8 cellular contexts compared by ENCODE assay signal in the genomic region with DNA sequence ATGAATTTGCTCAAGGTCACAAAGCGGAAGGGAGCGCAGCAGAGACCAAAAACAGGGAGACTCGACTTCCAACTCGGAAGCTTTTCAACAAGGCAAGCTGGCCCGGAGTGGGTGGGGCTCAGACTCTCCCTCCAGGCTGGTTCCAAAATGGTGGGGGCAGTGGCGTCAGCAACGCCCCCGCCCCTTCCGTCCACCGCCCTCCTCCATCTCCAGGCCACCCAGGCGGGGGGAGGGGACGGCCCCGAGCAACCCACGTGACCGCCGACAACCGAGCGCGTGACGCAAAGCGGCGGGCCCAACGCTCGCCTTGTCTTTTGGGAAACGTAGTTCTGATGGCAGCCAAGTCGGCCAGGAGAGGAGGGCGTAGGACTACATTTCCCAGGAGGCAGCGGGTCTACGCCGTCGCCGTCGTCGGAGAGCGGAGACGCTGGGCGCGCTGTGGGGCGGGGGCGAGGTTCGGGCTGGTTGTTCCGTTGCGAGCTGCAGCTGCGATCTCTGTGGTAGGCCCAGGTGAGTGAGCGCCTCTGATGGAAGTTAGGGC. TPM values are rescaled to one million over a fixed set of nuclear protein-coding genes. Genes with fewer than 3 reads are reported as not detected.
DNase-seq lines count a peak whose midpoint lies in the region; ATAC-seq and TF ChIP-seq lines count a peak whose summit lies in the region.

A gene with protein sequence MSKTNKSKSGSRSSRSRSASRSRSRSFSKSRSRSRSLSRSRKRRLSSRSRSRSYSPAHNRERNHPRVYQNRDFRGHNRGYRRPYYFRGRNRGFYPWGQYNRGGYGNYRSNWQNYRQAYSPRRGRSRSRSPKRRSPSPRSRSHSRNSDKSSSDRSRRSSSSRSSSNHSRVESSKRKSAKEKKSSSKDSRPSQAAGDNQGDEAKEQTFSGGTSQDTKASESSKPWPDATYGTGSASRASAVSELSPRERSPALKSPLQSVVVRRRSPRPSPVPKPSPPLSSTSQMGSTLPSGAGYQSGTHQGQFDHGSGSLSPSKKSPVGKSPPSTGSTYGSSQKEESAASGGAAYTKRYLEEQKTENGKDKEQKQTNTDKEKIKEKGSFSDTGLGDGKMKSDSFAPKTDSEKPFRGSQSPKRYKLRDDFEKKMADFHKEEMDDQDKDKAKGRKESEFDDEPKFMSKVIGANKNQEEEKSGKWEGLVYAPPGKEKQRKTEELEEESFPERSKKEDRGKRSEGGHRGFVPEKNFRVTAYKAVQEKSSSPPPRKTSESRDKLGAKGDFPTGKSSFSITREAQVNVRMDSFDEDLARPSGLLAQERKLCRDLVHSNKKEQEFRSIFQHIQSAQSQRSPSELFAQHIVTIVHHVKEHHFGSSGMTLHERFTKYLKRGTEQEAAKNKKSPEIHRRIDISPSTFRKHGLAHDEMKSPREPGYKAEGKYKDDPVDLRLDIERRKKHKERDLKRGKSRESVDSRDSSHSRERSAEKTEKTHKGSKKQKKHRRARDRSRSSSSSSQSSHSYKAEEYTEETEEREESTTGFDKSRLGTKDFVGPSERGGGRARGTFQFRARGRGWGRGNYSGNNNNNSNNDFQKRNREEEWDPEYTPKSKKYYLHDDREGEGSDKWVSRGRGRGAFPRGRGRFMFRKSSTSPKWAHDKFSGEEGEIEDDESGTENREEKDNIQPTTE (plus strand): TSS at position 448 of the 541 bp plus-strand sequence. CDS start 58,121 bp downstream, outside the sequence.

- intact Hi-C loops in activated CD4-positive, alpha-beta T cell treated with anti-CD3 and anti-CD28 coated beads for 36 hours (cut with DNase I, micrococcal nuclease), result loop anchor here (1.0 to 10.0 kb wide), 20 partner anchors 36 to 1466 kb away; a partner anchor contains a TSS

- H3K27me3 Mint-ChIP-seq in activated CD4-positive, alpha-beta T cell treated with anti-CD3 and anti-CD28 coated beads for 36 hours, result no peaks in the 10 kb centered on the region

- peak; percentile 100 for DNase-seq in Ammon's horn (ENCODE audit: low spot score)
- DNase-seq in GM19238 (ENCODE audit: insufficient read length, low spot score), result peak; percentile 90
- DNase-seq in NCI-H524 (lab: John Stamatoyannopoulos, UW), result peak; percentile 97 to 98
- DNase-seq in activated CD4-positive, alpha-beta T cell treated with anti-CD3 and anti-CD28 coated beads for 36 hours, result peak; percentile 100
- peak; percentile 100 for DNase-seq in choroid plexus epithelial cell (ENCODE audit: low read depth)
- peak; percentile 88 for DNase-seq in kidney epithelial cell (ENCODE audit: low read depth)
- peak; percentile 99 for DNase-seq in stimulated activated CD4-positive, alpha-beta T cell treated with anti-CD3 and anti-CD28 coated beads, Interleukin-15, amount 100 ng/mL, for 48 hours (ENCODE audit: low read depth in 2 of 2)

- H3K9me3 Mint-ChIP-seq in activated CD4-positive, alpha-beta T cell treated with anti-CD3 and anti-CD28 coated beads for 36 hours (ENCODE audit: low read depth), result no peaks in the 10 kb centered on the region

- peak; percentile 92 for ATAC-seq in HG03442 (IDR thresholded peaks at IDR 0.05; ENCODE audit: unreplicated experiment)
- peak; percentile 93 for ATAC-seq in activated CD4-positive, alpha-beta T cell treated with anti-CD3 and anti-CD28 coated beads for 36 hours

- peak within 1 kb of the TSS; percentile 100 for H3K27ac Mint-ChIP-seq in activated CD4-positive, alpha-beta T cell treated with anti-CD3 and anti-CD28 coated beads for 36 hours

- no peaks in the 10 kb centered on the region for H3K36me3 ChIP-seq in kidney epithelial cell (ENCODE audit: control insufficient read depth, insufficient read depth, low read length)

- H3K4me1 Mint-ChIP-seq in activated CD4-positive, alpha-beta T cell treated with anti-CD3 and anti-CD28 coated beads for 36 hours, result peaks cover 28% of the 10 kb centered on the region

- H3K27me3 ChIP-seq in kidney epithelial cell (ENCODE audit: control insufficient read depth, insufficient read depth, low read length), result no peaks in the 10 kb centered on the region

- peak within 1 kb of the TSS; percentile 76 for H3K4me3 ChIP-seq in choroid plexus epithelial cell (ENCODE audit: low read depth, low read length)
- peak within 1 kb of the TSS; percentile 84 for H3K4me3 ChIP-seq in kidney epithelial cell (ENCODE audit: low read depth, low read length)

- H3K4me3 Mint-ChIP-seq in activated CD4-positive, alpha-beta T cell treated with anti-CD3 and anti-CD28 coated beads for 36 hours, result peak within 1 kb of the TSS; percentile 96

- H3K36me3 Mint-ChIP-seq in activated CD4-positive, alpha-beta T cell treated with anti-CD3 and anti-CD28 coated beads for 36 hours (ENCODE audit: low read depth), result peaks cover 28% of the 10 kb centered on the region

- no peak for TF ChIP-seq CTCF in choroid plexus epithelial cell (conservative IDR thresholded peaks at IDR 0.05; ENCODE audit: low read depth, low read length)
- TF ChIP-seq CTCF in kidney epithelial cell (IDR thresholded peaks at IDR 0.05; ENCODE audit: insufficient read depth, low read length, poor library complexity, severe bottlenecking), result no peak

- CTCF ChIA-PET in activated CD4-positive, alpha-beta T cell treated with anti-CD3 and anti-CD28 coated beads for 36 hours (lab: Charles Lee), result interaction anchor here (0.5 to 3.1 kb wide), 19 partner anchors 15 to 617 kb away, joined by 3 to 32 read pairs (median 4); a partner anchor contains a TSS

- POLR2A ChIA-PET in activated CD4-positive, alpha-beta T cell treated with anti-CD3 and anti-CD28 coated beads for 36 hours (lab: Charles Lee), result interaction anchor here (0.6 to 2.0 kb wide), 14 partner anchors 13 to 455 kb away, joined by 3 to 17 read pairs (median 4); a partner anchor contains a TSS

RNA-seq across cellular contexts. Expression of the gene that starts here (rescaled TPM):
- 100 to 1,000 TPM; 149 to 182 TPM for total RNA-seq in activated CD4-positive, alpha-beta T cell treated with anti-CD3 and anti-CD28 coated beads for 36 hours
- 101 and 105 TPM in 2 replicates for total RNA-seq in kidney epithelial cell

Comparison
In these comparisons a context has a peak if more than half of its experiments do, and no peak if none do; other contexts are left out.
1. Peak in every context shown above with its lines: DNase-seq, ATAC-seq and H3K4me3 ChIP-seq.